In genomic region chr14:71119832-71120231, GRCh38 we compare ENCODE assay signal across 19 cellular contexts.
A peak's percentile ranks its signal among the peaks of the same experiment; 100 is the strongest.
DNase-seq lines count a peak whose midpoint lies in the region; TF ChIP-seq lines count a peak whose summit lies in the region.
"Had no signal": no experiment of that assay in that cellular context is flagged by ENCODE, and none has a peak within 500 bp of the region (broad histone marks: within the 10 kb centered on the region; RNA-seq: fewer than 3 reads in every experiment).

No MANE protein-coding gene starts in this region.

- no peaks in the 10 kb centered on the region for H3K9me2 ChIP-seq in hepatocyte (replicated peaks; ENCODE audit: insufficient read depth)

- H3K4me2 ChIP-seq in hepatocyte: no peak overlapping the region

- H3K4me3 ChIP-seq in adrenal gland (no peak overlapping the region), hepatocyte (no peak overlapping the region)
- H3K4me3 ChIP-seq: BLaER1 treated with 17β-estradiol and CSF1 and Interleukin-3, amounts not matched to agents 10 nM and 100 nM; MG63 had no signal

- peaks cover 38% of the 10 kb centered on the region for H3K4me1 Mint-ChIP-seq in HFFc6 (ENCODE audit: low read depth)

- no peak overlapping the region for H2AFZ ChIP-seq in hepatocyte

- H3K4me3 Mint-ChIP-seq in HFFc6: 0 out of 2 replicates have a peak overlapping the region, but pooled peaks have one; percentile 20
- H3K4me3 Mint-ChIP-seq: CD8-positive, alpha-beta T cell; H9; IgD-negative memory B cell had no signal

- H3K27ac Mint-ChIP-seq in HFFc6: peak overlapping the region; percentile 89

- no peaks in the 10 kb centered on the region for H4K20me1 ChIP-seq in hepatocyte (ENCODE audit: insufficient read depth, poor library complexity, severe bottlenecking)

- TF ChIP-seq POLR2A in adrenal gland (IDR thresholded peaks at IDR 0.05): no peak

- H3K9me3 ChIP-seq in adrenal gland (replicated peaks in 1 of 3) (no peaks in the 10 kb centered on the region), hepatocyte (ENCODE audit: low read depth) (no peaks in the 10 kb centered on the region)
- H3K9me3 ChIP-seq: MG63 had no signal

- WGBS in adrenal gland, 4 donors: 75 to 97% (median 80%) methylated on average over 1 of the region's 1 CpG
- WGBS in hepatocyte (ENCODE audit: low lambda C conversion rate, missing lambda C conversion rate): 95% methylated on average over 1 of the region's 1 CpG

- H3K79me2 ChIP-seq in hepatocyte: no peaks in the 10 kb centered on the region

- H3K27ac ChIP-seq in adrenal gland (peak overlapping the region in 4 of 5 donors; percentile 71 to 88 (median 78)), hepatocyte (peak overlapping the region; percentile 95)
- H3K27ac ChIP-seq: BLaER1 treated with 17β-estradiol and CSF1 and Interleukin-3, amounts not matched to agents 10 nM and 100 nM; HL-60 had no signal

- DNase-seq in EH (ENCODE audit: low read depth) (peak; percentile 68), HFFc6 (no peak), adrenal gland (no peak), hepatocyte (ENCODE audit: low spot score) (no peak), COLO829 (ENCODE audit: low spot score) (no peak), UCSD-AML1 (lab: John Stamatoyannopoulos, UW; ENCODE audit: unreplicated experiment) (no peak)
- DNase-seq in activated T-cell treated with anti-CD3 and anti-CD28 coated beads, Interleukin-2, amount 50 U/mL, for 48 hours: no peak
- DNase-seq: CD8-positive, alpha-beta T cell; DMS79; H9; Karpas-422; MG63; NCI-H1048; NCI-H1436 treated with DMSO at 0.1 percent for 48 hours; NCI-H2029; NCI-H526 had no signal

- H3K27me3 ChIP-seq in adrenal gland (no peaks in the 10 kb centered on the region), hepatocyte (no peaks in the 10 kb centered on the region)
- H3K27me3 ChIP-seq: BLaER1 treated with 17β-estradiol and CSF1 and Interleukin-3, amounts not matched to agents 10 nM and 100 nM; MG63 had no signal

- TF ChIP-seq CTCF in HFFc6 (IDR thresholded peaks at IDR 0.05) (no peak), adrenal gland (IDR thresholded peaks at IDR 0.05) (no peak), hepatocyte (IDR thresholded peaks at IDR 0.05; ENCODE audit: poor library complexity) (no peak)

- peaks cover 41% of the 10 kb centered on the region for H3K36me3 Mint-ChIP-seq in HFFc6 (ENCODE audit: low read depth)
- H3K36me3 Mint-ChIP-seq: IgD-negative memory B cell had no signal

- peaks cover 14% of the 10 kb centered on the region for H3K27me3 Mint-ChIP-seq in HFFc6 (ENCODE audit: insufficient read depth)

- intact Hi-C loops in adrenal gland (cut with DNase I): no loop called here

- H3K9me3 Mint-ChIP-seq in HFFc6: peaks cover 5% of the 10 kb centered on the region; the same call in 1 of the 2 replicates
- H3K9me3 Mint-ChIP-seq: CD8-positive, alpha-beta T cell; IgD-negative memory B cell had no signal

- H3K4me1 ChIP-seq in adrenal gland (replicated peaks in 1 of 2) (peaks cover 20 to 29% of the 10 kb centered on the region in 2 donors), hepatocyte (ENCODE audit: insufficient read depth) (peaks cover 45% of the 10 kb centered on the region)

- H3K36me3 ChIP-seq in adrenal gland (replicated peaks in 1 of 2) (no peaks in the 10 kb centered on the region), hepatocyte (replicated peaks; ENCODE audit: insufficient read depth, low read depth) (no peaks in the 10 kb centered on the region)
